Comparison of ENCODE assay signal across 8 cellular contexts in the genomic region with DNA sequence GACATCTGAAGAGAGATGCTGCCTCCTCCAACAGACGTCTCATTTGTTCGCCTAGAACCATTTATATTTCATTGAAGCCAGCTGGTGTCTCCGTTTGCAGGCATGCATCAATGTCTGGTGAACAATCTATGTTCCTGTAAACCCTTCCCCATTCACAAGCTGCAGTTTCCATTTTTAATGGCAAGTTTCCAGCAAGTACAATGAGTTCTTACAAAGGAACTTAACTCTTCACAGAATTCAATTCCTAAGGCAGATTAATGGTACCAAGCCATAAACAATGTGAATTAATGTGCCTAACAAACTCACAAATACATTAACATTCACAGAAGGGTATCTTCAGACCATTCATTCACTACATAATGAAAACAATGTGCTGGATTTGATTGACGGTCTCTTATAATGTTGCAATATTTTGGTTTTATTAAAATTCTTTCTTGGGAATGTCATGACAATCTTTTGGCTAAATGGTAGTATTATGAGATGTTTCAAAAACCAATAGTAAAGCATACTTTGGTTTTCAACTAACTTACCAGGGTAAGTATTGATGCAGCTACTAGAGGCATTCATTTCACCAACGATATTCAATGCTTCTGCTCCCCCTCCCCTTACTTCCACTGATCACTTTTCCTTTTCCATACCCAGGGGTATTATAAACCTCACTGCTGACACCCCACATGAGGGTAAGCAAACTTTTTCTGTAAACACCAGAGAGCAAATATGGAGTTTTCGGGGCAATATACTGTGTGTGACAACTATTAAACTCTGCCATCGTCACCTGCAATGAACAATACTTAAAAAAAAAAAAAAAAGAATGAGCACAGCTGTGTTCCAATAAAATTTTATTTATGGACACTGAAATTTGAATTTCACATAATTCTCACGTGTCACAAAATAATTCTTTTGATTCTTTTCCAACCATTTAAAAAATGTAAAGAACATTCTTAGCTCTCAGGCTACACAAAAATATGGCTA. TPM values are rescaled to one million over a fixed set of nuclear protein-coding genes. Genes with fewer than 3 reads are reported as not detected.
DNase-seq lines count a peak whose midpoint lies in the region; ATAC-seq and TF ChIP-seq lines count a peak whose summit lies in the region.

No MANE protein-coding gene starts in this region.

- H3K36me3 ChIP-seq in A673 (ENCODE audit: insufficient read depth, low read length, poor library complexity, severe bottlenecking) = no peaks in the 10 kb centered on the region
- H3K36me3 ChIP-seq in ovary = no peaks in the 10 kb centered on the region

- no TSS peak for BruUV-seq in A673 (replicated peaks; lab: Mats Ljungman, UMichigan)

- no peak for TF ChIP-seq EP300 in ovary (IDR thresholded peaks at IDR 0.05)

- H3K27me3 ChIP-seq in A673 (replicated peaks; ENCODE audit: insufficient read depth, low read depth, low read length, poor library complexity) (no peaks in the 10 kb centered on the region), ovary (no peaks in the 10 kb centered on the region)

- intact Hi-C loops in A673 (cut with micrococcal nuclease; ENCODE audit: unreplicated experiment) = no loop called here
- intact Hi-C loops in ovary (cut with DNase I) = no loop called here

- no peak for TF ChIP-seq CTCF in A673 (conservative IDR thresholded peaks at IDR 0.05; ENCODE audit: low read depth, low read length)
- no peak for TF ChIP-seq CTCF in GM12864 (IDR thresholded peaks at IDR 0.05; ENCODE audit: low read depth, low read length, missing control alignments)
- TF ChIP-seq CTCF in ovary (IDR thresholded peaks at IDR 0.05) = no peak

- peaks cover 36% of the 10 kb centered on the region for H3K4me1 ChIP-seq in A673 (ENCODE audit: insufficient read depth, low read length, poor library complexity, severe bottlenecking)
- H3K4me1 ChIP-seq in ovary (ENCODE audit: insufficient read depth) = peaks cover 9% of the 10 kb centered on the region

- H3K9me3 ChIP-seq in A673 (ENCODE audit: low read depth, low read length, poor library complexity, severe bottlenecking) = no peaks in the 10 kb centered on the region
- H3K9me3 ChIP-seq in ovary = no peaks in the 10 kb centered on the region

- ATAC-seq in GM19324 (IDR thresholded peaks at IDR 0.05; ENCODE audit: low FRiP score, unreplicated experiment) = no peak
- no peak for ATAC-seq in GM18868 (IDR thresholded peaks at IDR 0.05; ENCODE audit: unreplicated experiment)

- peak; percentile 91 for DNase-seq in A673 (ENCODE audit: low spot score)
- no peak for DNase-seq in GM12864 (ENCODE audit: low read depth)
- peak; percentile 20 for DNase-seq in RPMI8226
- no peak for DNase-seq in epithelial cell of prostate (ENCODE audit: low read depth, low spot score)
- DNase-seq in ovary = no peak
- DNase-seq in NK-92 treated with Interleukin-12 subunit alpha and Interleukin-12 subunit beta, amount 100 ng/mL, for 24 hours (lab: John Stamatoyannopoulos, UW) = no peak

- TF ChIP-seq POLR2A in ovary (IDR thresholded peaks at IDR 0.05) = no peak

- CTCF ChIA-PET in A673 (lab: Charles Lee) = interaction anchor here (0.6 to 0.7 kb wide), 3 partner anchors 17 to 631 kb away, joined by 3 to 5 read pairs (median 4); no protein-coding TSS in a partner anchor

- POLR2A ChIA-PET in A673 (lab: Charles Lee; ENCODE audit: low non-redundant PET) = interaction anchor here (0.7 kb wide), 1 partner anchor 47 kb away, joined by 7 read pairs; no protein-coding TSS in a partner anchor

- WGBS in ovary, 3 donors = 32 to 34% (median 32%) methylated on average over 8 of the region's 8 CpGs

- H3K27ac ChIP-seq in A673 (ENCODE audit: low read depth, low read length, poor library complexity, severe bottlenecking) (peak overlapping the region; percentile 64), epithelial cell of prostate (peak overlapping the region; percentile 96), ovary (no peak overlapping the region)

- peak overlapping the region; percentile 94 for H3K4me3 ChIP-seq in A673 (ENCODE audit: low read depth, low read length, poor library complexity, severe bottlenecking)
- peak overlapping the region; percentile 100 for H3K4me3 ChIP-seq in GM12864 (ENCODE audit: low read depth, low read length)
- H3K4me3 ChIP-seq in ovary = peak overlapping the region; percentile 89

RNA-seq across cellular contexts. Expression of gene AKIRIN2, which starts 4.2 kb away (rescaled TPM):
- 66.7 and 68.9 TPM in 2 replicates for total RNA-seq in A673 (2021)
- total RNA-seq in ovary = 10 to 100 TPM; 24.3 to 47.3 (median 43.3) TPM
- 10 to 100 TPM; 34.0 to 53.6 TPM for polyA plus RNA-seq in ovary

Comparison
In these comparisons a context has a peak if more than half of its experiments do, and no peak if none do; other contexts are left out.
1. DNase-seq: peak in A673 (single experiment) and RPMI8226 (single experiment); none in GM12864 (single experiment), epithelial cell of prostate (single experiment), ovary (0 of 5) and NK-92 treated with Interleukin-12 subunit alpha and Interleukin-12 subunit beta, amount 100 ng/mL, for 24 hours (single experiment).
2. H3K27ac ChIP-seq: peak in A673 (single experiment) and epithelial cell of prostate (single experiment); none in ovary (0 of 2).
3. Peak in every context shown above with its lines, with median percentiles within 50 percentile points of each other: H3K4me3 ChIP-seq.